24 cellular contexts compared by ENCODE assay signal in the genomic region with DNA sequence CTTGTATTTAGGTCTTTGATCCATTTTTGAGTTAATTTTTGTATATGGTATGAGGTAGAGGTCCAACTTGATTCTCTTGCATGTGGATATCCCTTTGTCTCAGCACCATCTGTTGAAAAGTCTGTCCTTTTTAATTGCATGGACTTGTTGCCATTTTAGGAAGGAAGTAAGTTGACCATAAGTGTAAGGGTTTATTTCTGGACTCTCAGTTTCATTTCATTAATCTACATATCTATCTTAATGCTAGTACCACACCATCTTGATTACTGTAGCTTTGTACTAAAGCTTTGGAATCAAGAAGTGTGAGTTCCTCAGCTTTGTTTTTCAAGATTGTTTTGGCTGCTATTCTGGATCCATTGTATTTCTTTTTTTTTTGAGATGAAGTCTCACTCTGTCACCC. TPM values are rescaled to one million over a fixed set of nuclear protein-coding genes. Genes with fewer than 3 reads are reported as not detected.
A peak's percentile ranks its signal among the peaks of the same experiment; 100 is the strongest.
DNase-seq lines count a peak whose midpoint lies in the region; ATAC-seq and TF ChIP-seq lines count a peak whose summit lies in the region.
"Had no signal": no experiment of that assay in that cellular context is flagged by ENCODE, and none has a peak within 500 bp of the region (broad histone marks: within the 10 kb centered on the region; RNA-seq: fewer than 3 reads in every experiment).

No MANE protein-coding gene starts in this region.

- H3K14ac ChIP-seq in IMR-90 (replicated peaks; ENCODE audit: low read depth, low read length) = no peak overlapping the region

- no peak overlapping the region for H3K4ac ChIP-seq in IMR-90 (ENCODE audit: low read depth, low read length)

- H3K4me3 ChIP-seq in GM12865 (ENCODE audit: low read depth, low read length) (no peak overlapping the region), IMR-90 (ENCODE audit: insufficient read depth, low read depth, low read length) (no peak overlapping the region), foreskin fibroblast (ENCODE audit: low read depth in 1 of 2, low read length in 2 of 2) (no peak overlapping the region)
- H3K4me3 ChIP-seq: MG63, SJSA1 had no signal

- no peaks in the 10 kb centered on the region; the same call in none of the 2 replicates for H3K9me1 ChIP-seq in IMR-90 (ENCODE audit: insufficient read depth, low read length)

- peak overlapping the region; percentile 41 for H2BK5ac ChIP-seq in IMR-90 (ENCODE audit: low read depth, low read length, poor library complexity, severe bottlenecking)

- no peak overlapping the region for H2BK15ac ChIP-seq in IMR-90 (ENCODE audit: low read depth, low read length)

- no peak for ATAC-seq in IMR-90 (ENCODE audit: low read depth)
- no peak for ATAC-seq in activated naive CD8-positive, alpha-beta T cell treated with anti-CD3 and anti-CD28 coated beads, Interleukin-2, amount 50 U/mL, for 24 hours

- BruUV-seq in IMR-90 (replicated peaks; lab: Mats Ljungman, UMichigan) = no TSS peak

- H3K27me3 Mint-ChIP-seq in activated naive CD8-positive, alpha-beta T cell treated with anti-CD3 and anti-CD28 coated beads, Interleukin-2, amount 50 U/mL, for 24 hours = no peaks in the 10 kb centered on the region
- H3K27me3 Mint-ChIP-seq: CD4-positive, CD25-positive, alpha-beta regulatory T cell had no signal

- H3K4me1 ChIP-seq in IMR-90 (ENCODE audit: control insufficient read depth, insufficient read depth, low read length) = peaks cover 5% of the 10 kb centered on the region

- no peak for TF ChIP-seq POLR2A in IMR-90 (IDR thresholded peaks at IDR 0.05; ENCODE audit: low read depth, low read length)

- peaks cover 9% of the 10 kb centered on the region; the same call in 1 of the 2 replicates for H3K36me3 ChIP-seq in IMR-90 (ENCODE audit: control insufficient read depth, insufficient read depth, low read length)

- H3K4me1 Mint-ChIP-seq in activated naive CD8-positive, alpha-beta T cell treated with anti-CD3 and anti-CD28 coated beads, Interleukin-2, amount 50 U/mL, for 24 hours = peaks cover 63% of the 10 kb centered on the region

- no peaks in the 10 kb centered on the region for H3K27me3 ChIP-seq in IMR-90 (ENCODE audit: control insufficient read depth, insufficient read depth, low read length)
- H3K27me3 ChIP-seq: MG63, SJSA1 had no signal

- no peak overlapping the region for H2BK120ac ChIP-seq in IMR-90 (ENCODE audit: low read depth, low read length)

- H4K8ac ChIP-seq in IMR-90 (ENCODE audit: low read depth in 2 of 2, low read length in 2 of 2) = no peak overlapping the region; a peak in 1 of 4 replicates

- intact Hi-C loops in IMR-90 (cut with micrococcal nuclease) = loop anchor here (1.0 kb wide), 1 partner anchor 11 kb away; no protein-coding TSS in a partner anchor

- no peak overlapping the region for H3K18ac ChIP-seq in IMR-90 (ENCODE audit: low read depth, low read length)

- peaks cover 36 to 77% of the 10 kb centered on the region in 2 experiments for H3K79me1 ChIP-seq in IMR-90 (ENCODE audit: low read depth in 1 of 2, low read length in 2 of 2)

- H4K5ac ChIP-seq in IMR-90 (ENCODE audit: low read depth, low read length) = no peak overlapping the region

- H2AK9ac ChIP-seq in IMR-90 (replicated peaks; ENCODE audit: low read depth, low read length, poor library complexity) = no peak overlapping the region

- in situ Hi-C loops in IMR-90 (cut with MboI; ENCODE audit: low sequenced_read_pairs) = no loop called here

- H3K4me3 Mint-ChIP-seq in activated naive CD8-positive, alpha-beta T cell treated with anti-CD3 and anti-CD28 coated beads, Interleukin-2, amount 50 U/mL, for 24 hours = no peak overlapping the region
- H3K4me3 Mint-ChIP-seq: CD4-positive, CD25-positive, alpha-beta regulatory T cell had no signal

- H3K56ac ChIP-seq in IMR-90 (ENCODE audit: extremely low read depth, insufficient read depth, low read length) = no peak overlapping the region

- DNase-seq in NOMO-1 treated with DMSO at 0.1 percent for 48 hours (lab: John Stamatoyannopoulos, UW; ENCODE audit: unreplicated experiment) (peak; percentile 27), NOMO-1 treated with dmso at 0.1 percent for 144 hours (lab: John Stamatoyannopoulos, UW; ENCODE audit: unreplicated experiment) (no peak), GM12865 (ENCODE audit: low read depth) (peak; percentile 36), IMR-90 (no peak), foreskin fibroblast (no peak), NCI-H2171 treated with DMSO at 0.1 percent for 48 hours (lab: John Stamatoyannopoulos, UW) (no peak), SKM-1 (lab: John Stamatoyannopoulos, UW; ENCODE audit: unreplicated experiment) (no peak)
- DNase-seq in activated naive CD8-positive, alpha-beta T cell treated with anti-CD3 and anti-CD28 coated beads, Interleukin-2, amount 50 U/mL, for 24 hours = no peak
- DNase-seq: AML-193; CD4-positive, CD25-positive, alpha-beta regulatory T cell; COR-L47; DMS 273 treated with DMSO at 0.1 percent for 48 hours; DND-41; H7; Kasumi-1; MG63; NCI-H1092 treated with DMSO at 0.1 percent for 48 hours; NCI-H146; NCI-H510A treated with DMSO at 0.1 percent for 48 hours; NCI-H82; SW 1271 had no signal

- H3K9me3 ChIP-seq in IMR-90 (ENCODE audit: control insufficient read depth, insufficient read depth, low read length) = no peaks in the 10 kb centered on the region
- H3K9me3 ChIP-seq: MG63, SJSA1 had no signal

- POLR2A ChIA-PET in IMR-90 (lab: Charles Lee; ENCODE audit: unreplicated experiment) = no interaction called here

- H4K20me1 ChIP-seq in IMR-90 (ENCODE audit: insufficient read depth, low read length) = peaks cover 35% of the 10 kb centered on the region

- no peak overlapping the region for H2BK20ac ChIP-seq in IMR-90 (ENCODE audit: low read depth, low read length)

- no peak for TF ChIP-seq RAD21 in IMR-90 (IDR thresholded peaks at IDR 0.05; ENCODE audit: low read length)

- CTCF ChIA-PET in IMR-90 (lab: Yijun Ruan, JAX) = interaction anchor here (0.9 kb wide), 1 partner anchor 483 kb away, joined by 3 read pairs; no protein-coding TSS in a partner anchor

- H2AK5ac ChIP-seq in IMR-90 (ENCODE audit: low read depth, low read length) = no peak overlapping the region

- no peak overlapping the region for H3K9ac ChIP-seq in IMR-90 (ENCODE audit: low read depth, low read length)

- dilution Hi-C loops in IMR-90 (cut with HindIII; ENCODE audit: low sequenced_read_pairs, unreplicated experiment) = no loop called here

- H3K36me3 Mint-ChIP-seq in activated naive CD8-positive, alpha-beta T cell treated with anti-CD3 and anti-CD28 coated beads, Interleukin-2, amount 50 U/mL, for 24 hours (ENCODE audit: low read depth) = peaks cover 35% of the 10 kb centered on the region

- no peak overlapping the region for H4K91ac ChIP-seq in IMR-90 (ENCODE audit: insufficient read depth, low read depth, low read length)

- H2AFZ ChIP-seq in IMR-90 (replicated peaks; ENCODE audit: low read length, poor library complexity) = no peak overlapping the region

- no peak overlapping the region for H3K23ac ChIP-seq in IMR-90 (ENCODE audit: low read depth, low read length)

- no peaks in the 10 kb centered on the region for H3K9me3 Mint-ChIP-seq in activated naive CD8-positive, alpha-beta T cell treated with anti-CD3 and anti-CD28 coated beads, Interleukin-2, amount 50 U/mL, for 24 hours

- H3K27ac Mint-ChIP-seq in activated naive CD8-positive, alpha-beta T cell treated with anti-CD3 and anti-CD28 coated beads, Interleukin-2, amount 50 U/mL, for 24 hours = peak overlapping the region; percentile 11

- no peak overlapping the region for H3K27ac ChIP-seq in IMR-90 (ENCODE audit: insufficient read depth, low read length)
- H3K27ac ChIP-seq: 22Rv1, SJSA1 had no signal

- no peak for TF ChIP-seq CTCF in GM12865 (IDR thresholded peaks at IDR 0.05; ENCODE audit: insufficient read depth, low read depth, low read length, missing control alignments)
- no peak for TF ChIP-seq CTCF in IMR-90 (conservative IDR thresholded peaks at IDR 0.05; ENCODE audit: low read depth, low read length)
- no peak for TF ChIP-seq CTCF in foreskin fibroblast (IDR thresholded peaks at IDR 0.05; ENCODE audit: low read depth, low read length)

- no peak overlapping the region for H3K4me2 ChIP-seq in IMR-90 (ENCODE audit: low read depth, low read length)

TF ChIP-seq in IMR-90, 13 proteins besides CTCF, POLR2A, EP300 and RAD21:
- no peak for TF ChIP-seq MAZ (IDR thresholded peaks at IDR 0.05; ENCODE audit: borderline replicate concordance, low read depth, low read length)
- no peak for TF ChIP-seq RCOR1 (IDR thresholded peaks at IDR 0.05; ENCODE audit: insufficient replicate concordance, low read length)
- no peak for TF ChIP-seq BHLHE40 (IDR thresholded peaks at IDR 0.05; ENCODE audit: low read depth, low read length)
- no peak for TF ChIP-seq SMC3 (IDR thresholded peaks at IDR 0.05; ENCODE audit: low read depth, low read length)
TF ChIP-seq in IMR-90: peak in this region for 0.

RNA-seq across cellular contexts. Expression of a gene that starts 31.4 kb away (rescaled TPM):
- total RNA-seq in IMR-90 (2012; rRNA removed) = 6.1 and 7.2 TPM in 2 replicates
- 11.8 TPM in 2 replicates for polyA plus RNA-seq in IMR-90 (2012; rRNA removed)
- polyA plus RNA-seq in IMR-90 (2012; cell fraction: cytosol; rRNA removed) = 4.6 and 5.6 TPM in 2 replicates
- 8.8 and 20.4 TPM in 2 replicates for polyA plus RNA-seq in IMR-90 (2012; cell fraction: nucleus; rRNA removed; ENCODE audit: low replicate concordance)

RNA-seq across cellular contexts. Expression of a gene that starts 52.2 kb away (rescaled TPM):
- total RNA-seq in IMR-90 (2012; rRNA removed) = not detected in 2 replicates
- polyA plus RNA-seq in IMR-90 (2012; rRNA removed) = not detected in 2 replicates
- polyA plus RNA-seq in IMR-90 (2012; cell fraction: cytosol; rRNA removed) = not detected in 2 replicates
- not detected in 2 replicates for polyA plus RNA-seq in IMR-90 (2012; cell fraction: nucleus; rRNA removed; ENCODE audit: low replicate concordance)
- total RNA-seq: CD4-positive, CD25-positive, alpha-beta regulatory T cell; H7; HT1080; SJSA1 had no signal
- polyA plus RNA-seq: CD4-positive, CD25-positive, alpha-beta regulatory T cell had no signal

Comparison
In these comparisons a context has a peak if more than half of its experiments do, and no peak if none do; other contexts are left out.
1. DNase-seq: peak in NOMO-1 treated with DMSO at 0.1 percent for 48 hours (single experiment) and GM12865 (single experiment); none in NOMO-1 treated with dmso at 0.1 percent for 144 hours (single experiment), IMR-90 (single experiment), activated naive CD8-positive, alpha-beta T cell treated with anti-CD3 and anti-CD28 coated beads, Interleukin-2, amount 50 U/mL, for 24 hours (single experiment), foreskin fibroblast (0 of 2), NCI-H2171 treated with DMSO at 0.1 percent for 48 hours (single experiment) and SKM-1 (single experiment).